In the genomic region with DNA sequence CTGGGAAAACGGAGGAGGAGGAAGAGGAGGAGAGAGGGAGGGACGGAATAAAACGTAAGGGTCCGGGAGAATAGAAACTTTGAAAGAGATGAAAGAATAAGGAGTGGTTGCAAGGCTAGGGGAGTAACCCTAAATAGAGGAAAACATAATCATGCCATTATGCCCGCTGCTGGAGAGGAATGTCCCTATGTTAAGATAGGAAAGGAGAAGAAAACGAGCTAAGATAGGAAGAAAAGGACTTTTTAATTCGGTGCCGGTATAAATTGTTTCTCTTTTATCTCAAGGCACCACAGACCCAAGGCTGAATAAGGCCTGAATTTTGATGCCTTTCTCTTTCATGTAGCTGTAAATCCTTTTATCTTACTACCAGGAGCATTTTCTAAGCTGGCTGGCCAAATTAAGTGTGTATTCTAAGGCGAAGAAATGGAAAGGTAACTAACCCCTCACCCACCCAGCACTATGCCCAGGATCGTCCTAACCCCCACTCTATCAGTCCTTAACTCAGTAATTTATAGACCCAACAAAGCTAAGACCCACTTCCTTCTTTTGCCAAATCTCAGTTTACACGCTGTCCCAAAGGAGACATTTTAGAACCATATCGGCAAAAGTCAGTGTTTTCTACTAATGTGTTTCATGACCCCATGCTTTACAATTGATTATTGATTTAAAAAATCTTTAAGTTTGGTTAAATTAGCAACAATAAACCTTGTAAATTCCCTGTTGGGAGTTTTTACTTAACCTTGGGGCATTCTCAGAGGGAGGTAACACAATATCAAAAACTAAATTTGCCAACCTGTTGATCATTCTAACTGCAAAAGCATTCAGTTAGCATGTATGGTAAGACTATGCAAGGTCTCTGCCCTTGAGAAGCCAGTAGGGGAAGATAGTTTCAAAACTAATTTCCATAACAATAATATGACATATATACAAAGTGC, we compare ENCODE assay signal across 8 cellular contexts. TPM values are rescaled to one million over a fixed set of nuclear protein-coding genes. Genes with fewer than 3 reads are reported as not detected.
DNase-seq lines count a peak whose midpoint lies in the region; ATAC-seq, FAIRE-seq and TF ChIP-seq lines count a peak whose summit lies in the region.

No MANE protein-coding gene starts in this region.

- no peaks in the 10 kb centered on the region for H3K36me3 ChIP-seq in gastrocnemius medialis

- DNase-seq in fibroblast of the aortic adventitia (ENCODE audit: low read depth) (no peak), gastrocnemius medialis (no peak), D721Med (ENCODE audit: insufficient read length, low spot score) (no peak), cortex of kidney (lab: John Stamatoyannopoulos, UW) (no peak)
- no peak for DNase-seq in activated CD8-positive, alpha-beta memory T cell treated with anti-CD3 and anti-CD28 coated beads, Interleukin-2, amount 50 U/mL, for 4 hours

- no peak for TF ChIP-seq CTCF in fibroblast of the aortic adventitia (IDR thresholded peaks at IDR 0.05; ENCODE audit: insufficient read depth, low read length)
- TF ChIP-seq CTCF in gastrocnemius medialis (IDR thresholded peaks at IDR 0.05 in 4 of 5, conservative IDR thresholded peaks at IDR 0.05 in 1 of 5), result no peak
- TF ChIP-seq CTCF in D721Med (IDR thresholded peaks at IDR 0.05; ENCODE audit: insufficient read depth, missing control alignments), result no peak

- FAIRE-seq in D721Med (lab: Jason Lieb, UNC), result no peak

- peaks cover 23 to 24% of the 10 kb centered on the region in 2 donors for H3K4me1 ChIP-seq in gastrocnemius medialis

- no peaks in the 10 kb centered on the region for H3K27me3 ChIP-seq in gastrocnemius medialis

- ATAC-seq in gastrocnemius medialis (no peak), GM21723 (IDR thresholded peaks at IDR 0.05; ENCODE audit: unreplicated experiment) (no peak)

- H3K4me3 ChIP-seq in fibroblast of the aortic adventitia (ENCODE audit: low read depth, low read length), result peak overlapping the region; percentile 66
- H3K4me3 ChIP-seq in gastrocnemius medialis, result peak overlapping the region; percentile 72 to 86 (median 78)

- peak overlapping the region; percentile 97 to 100 (median 98) for H3K27ac ChIP-seq in gastrocnemius medialis

- intact Hi-C loops in gastrocnemius medialis (cut with DNase I; ENCODE audit: low total_unique reads), result loop anchor here (1.0 to 10.0 kb wide), 5 partner anchors 42 to 1587 kb away; a partner anchor contains a TSS

- peak; percentile 26 for TF ChIP-seq POLR2A in GM19099 (IDR thresholded peaks at IDR 0.05; ENCODE audit: extremely low read depth, insufficient read length, low read depth)
- TF ChIP-seq POLR2A in Raji (IDR thresholded peaks at IDR 0.05; ENCODE audit: insufficient read depth, low read depth, low read length), result peak; percentile 2; the same call in 1 of the 2 replicates
- peak in 1 of 2 donors; percentile 38 for TF ChIP-seq POLR2A in gastrocnemius medialis (IDR thresholded peaks at IDR 0.05)

- no peaks in the 10 kb centered on the region for H3K9me3 ChIP-seq in gastrocnemius medialis

- in situ Hi-C loops in gastrocnemius medialis (cut with MboI; ENCODE audit: low sequenced_read_pairs in 4 of 4), result loop anchor here in 1 of 4 donors (5.0 kb wide), 1 partner anchor 50 kb away; no protein-coding TSS in a partner anchor

RNA-seq across cellular contexts. Expression of a gene that starts 1.1 kb away (rescaled TPM):
- total RNA-seq in fibroblast of the aortic adventitia (ENCODE audit: low replicate concordance) (59.7 and 76.1 TPM in 2 replicates), gastrocnemius medialis (10 to 100 TPM; 10.1 to 14.6 (median 11.9) TPM)

RNA-seq across cellular contexts. Expression of a gene that starts 42.0 kb away (rescaled TPM):
- total RNA-seq in fibroblast of the aortic adventitia (ENCODE audit: low replicate concordance) (20.6 and 52.1 TPM in 2 replicates), gastrocnemius medialis (10 to 100 TPM; 15.9 to 32.4 (median 26.0) TPM)
